Comparison of ENCODE assay signal across 17 cellular contexts in genomic region chr14:98928418-98928817, GRCh38.
"Had no signal": no experiment of that assay in that cellular context is flagged by ENCODE, and none has a peak within 500 bp of the region (broad histone marks: within the 10 kb centered on the region; RNA-seq: fewer than 3 reads in every experiment).

No MANE protein-coding gene starts in this region.

- H3K9me3 Mint-ChIP-seq: activated CD4-positive, alpha-beta memory T cell treated with anti-CD3 and anti-CD28 coated beads for 36 hours; activated T-cell treated with anti-CD3 and anti-CD28 coated beads, Interleukin-2, amount 50 U/mL, for 72 hours; neural crest cell had no signal

- H3K4me1 Mint-ChIP-seq: memory B cell had no signal

- H3K4me3 Mint-ChIP-seq: activated CD4-positive, alpha-beta memory T cell treated with anti-CD3 and anti-CD28 coated beads for 36 hours; memory B cell; neural crest cell had no signal

- H3K27ac Mint-ChIP-seq: activated CD4-positive, alpha-beta memory T cell treated with anti-CD3 and anti-CD28 coated beads for 36 hours; activated T-cell treated with anti-CD3 and anti-CD28 coated beads, Interleukin-2, amount 50 U/mL, for 72 hours; memory B cell had no signal

- DNase-seq: activated CD4-positive, alpha-beta memory T cell treated with anti-CD3 and anti-CD28 coated beads for 36 hours; activated CD4-positive, alpha-beta T cell treated with anti-CD3 and anti-CD28 coated beads for 48 hours; activated CD4-positive, CD25-positive, alpha-beta regulatory T cell; activated gamma-delta T cell; activated T-cell treated with anti-CD3 and anti-CD28 coated beads, Interleukin-2, amount 50 U/mL, for 72 hours; amygdala; foreskin fibroblast; heart right ventricle; left colon; mucosa of descending colon; occipital lobe; stimulated activated CD4-positive, alpha-beta T cell treated with anti-CD3 and anti-CD28 coated beads, Interleukin-4, amount 100 ng/mL, for 1 hour; stimulated activated naive CD4-positive, alpha-beta T cell; thyroid gland had no signal

- H3K27me3 ChIP-seq: thyroid gland had no signal

- H3K36me3 ChIP-seq: heart right ventricle, thyroid gland had no signal

- H3K4me3 ChIP-seq: heart right ventricle, mucosa of descending colon, thyroid gland had no signal

- H3K27ac ChIP-seq: heart right ventricle, thyroid gland had no signal

- H3K9me3 ChIP-seq: heart right ventricle, mucosa of descending colon, thyroid gland had no signal

- H3K27me3 Mint-ChIP-seq: activated CD4-positive, alpha-beta memory T cell treated with anti-CD3 and anti-CD28 coated beads for 36 hours; memory B cell had no signal

- ATAC-seq: activated naive CD4-positive, alpha-beta T cell treated with anti-CD3 and anti-CD28 coated beads, Interleukin-2, amount 50 U/mL, for 72 hours; activated T-cell treated with anti-CD3 and anti-CD28 coated beads, Interleukin-2, amount 50 U/mL, for 72 hours; heart right ventricle; left colon; mucosa of descending colon had no signal

- H3K4me1 ChIP-seq: heart right ventricle, thyroid gland had no signal

- H3K36me3 Mint-ChIP-seq: activated CD4-positive, alpha-beta memory T cell treated with anti-CD3 and anti-CD28 coated beads for 36 hours; memory B cell had no signal
